Comparison of ENCODE assay signal across 22 cellular contexts in genomic region chr11:46857666-46858065, GRCh38. TPM values are rescaled to one million over a fixed set of nuclear protein-coding genes. Genes with fewer than 3 reads are reported as not detected.
DNase-seq lines count a peak whose midpoint lies in the region; ATAC-seq and TF ChIP-seq lines count a peak whose summit lies in the region.
"Had no signal": no experiment of that assay in that cellular context is flagged by ENCODE, and none has a peak within 500 bp of the region (broad histone marks: within the 10 kb centered on the region; RNA-seq: fewer than 3 reads in every experiment).

No MANE protein-coding gene starts in this region.

- H3K4me1 ChIP-seq in heart left ventricle (peaks cover 0 to 40% (median 0%) of the 10 kb centered on the region in 12 donors), uterus (no peaks in the 10 kb centered on the region)
- H3K4me1 ChIP-seq: BE2C had no signal

- TF ChIP-seq POLR2A in heart left ventricle (IDR thresholded peaks at IDR 0.05) (no peak), uterus (IDR thresholded peaks at IDR 0.05) (no peak)

- intact Hi-C loops in Right ventricle myocardium inferior (cut with DNase I) (no loop called here), cardiac septum (cut with DNase I) (no loop called here), heart left ventricle (cut with DNase I) (no loop called here), uterus (cut with DNase I; ENCODE audit: low total_unique reads) (no loop called here)

- TF ChIP-seq CTCF in heart left ventricle (IDR thresholded peaks at IDR 0.05), result no peak
- no peak for TF ChIP-seq CTCF in uterus (IDR thresholded peaks at IDR 0.05)

- H3K4me1 Mint-ChIP-seq in stimulated activated effector memory CD8-positive, alpha-beta T cell treated with anti-CD3 and anti-CD28 coated beads, Interleukin-12 subunit alpha, Interleukin-12 subunit beta, amount 100 ng/mL, for 72 hours, result no peaks in the 10 kb centered on the region
- no peaks in the 10 kb centered on the region for H3K4me1 Mint-ChIP-seq in activated CD4-positive, alpha-beta T cell treated with anti-CD3 and anti-CD28 coated beads, Interleukin-2, amount 10 ng/mL, durations not matched to agents 7 days and 5 days
- H3K4me1 Mint-ChIP-seq: H9 had no signal

- H3K36me3 Mint-ChIP-seq in stimulated activated effector memory CD8-positive, alpha-beta T cell treated with anti-CD3 and anti-CD28 coated beads, Interleukin-12 subunit alpha, Interleukin-12 subunit beta, amount 100 ng/mL, for 72 hours, result no peaks in the 10 kb centered on the region
- H3K36me3 Mint-ChIP-seq in activated CD4-positive, alpha-beta T cell treated with anti-CD3 and anti-CD28 coated beads, Interleukin-2, amount 10 ng/mL, durations not matched to agents 7 days and 5 days (ENCODE audit: low read depth), result no peaks in the 10 kb centered on the region
- H3K36me3 Mint-ChIP-seq: CD8-positive, alpha-beta T cell had no signal

- H3K27me3 Mint-ChIP-seq in activated CD4-positive, alpha-beta T cell treated with anti-CD3 and anti-CD28 coated beads, Interleukin-2, amount 10 ng/mL, durations not matched to agents 7 days and 5 days, result peaks cover 4% of the 10 kb centered on the region

- 62 to 77% (median 72%) methylated on average over 4 of the region's 4 CpGs for WGBS in heart left ventricle, 4 donors

- POLR2A ChIA-PET in activated CD4-positive, alpha-beta T cell treated with anti-CD3 and anti-CD28 coated beads, Interleukin-2, amount 10 ng/mL, durations not matched to agents 7 days and 5 days (lab: Charles Lee), result no interaction called here

- ATAC-seq in Right ventricle myocardium inferior, result peak; percentile 58
- ATAC-seq in heart left ventricle, result peak in 3 of 4 donors; percentile 37 to 40 (median 37)
- ATAC-seq in stimulated activated effector memory CD8-positive, alpha-beta T cell treated with anti-CD3 and anti-CD28 coated beads, Interleukin-12 subunit alpha, Interleukin-12 subunit beta, amount 100 ng/mL, for 72 hours, result no peak
- no peak for ATAC-seq in esophagus mucosa
- ATAC-seq: CD8-positive, alpha-beta T cell; GM12878; K562 had no signal

- H3K9me3 ChIP-seq in heart left ventricle (no peaks in the 10 kb centered on the region), uterus (no peaks in the 10 kb centered on the region)
- H3K9me3 ChIP-seq: BE2C had no signal

- CTCF ChIA-PET in activated CD4-positive, alpha-beta T cell treated with anti-CD3 and anti-CD28 coated beads, Interleukin-2, amount 10 ng/mL, durations not matched to agents 7 days and 5 days (lab: Charles Lee), result interaction anchor here (1.5 kb wide), 1 partner anchor 19 kb away, joined by 4 read pairs; no protein-coding TSS in a partner anchor

- no peak overlapping the region for H3K4me3 ChIP-seq in heart left ventricle
- no peak overlapping the region for H3K4me3 ChIP-seq in uterus
- H3K4me3 ChIP-seq: GM12878, K562 had no signal

- no peaks in the 10 kb centered on the region for H3K9me3 Mint-ChIP-seq in stimulated activated effector memory CD8-positive, alpha-beta T cell treated with anti-CD3 and anti-CD28 coated beads, Interleukin-12 subunit alpha, Interleukin-12 subunit beta, amount 100 ng/mL, for 72 hours
- H3K9me3 Mint-ChIP-seq in activated CD4-positive, alpha-beta T cell treated with anti-CD3 and anti-CD28 coated beads, Interleukin-2, amount 10 ng/mL, durations not matched to agents 7 days and 5 days, result no peaks in the 10 kb centered on the region
- H3K9me3 Mint-ChIP-seq: CD8-positive, alpha-beta T cell; H9 had no signal

- H3K27me3 ChIP-seq in heart left ventricle (no peaks in the 10 kb centered on the region), uterus (no peaks in the 10 kb centered on the region)
- H3K27me3 ChIP-seq: BE2C had no signal

- H3K27ac Mint-ChIP-seq in stimulated activated effector memory CD8-positive, alpha-beta T cell treated with anti-CD3 and anti-CD28 coated beads, Interleukin-12 subunit alpha, Interleukin-12 subunit beta, amount 100 ng/mL, for 72 hours, result peak overlapping the region; percentile 0
- no peak overlapping the region for H3K27ac Mint-ChIP-seq in activated CD4-positive, alpha-beta T cell treated with anti-CD3 and anti-CD28 coated beads, Interleukin-2, amount 10 ng/mL, durations not matched to agents 7 days and 5 days
- H3K27ac Mint-ChIP-seq: CD8-positive, alpha-beta T cell had no signal

- DNase-seq in Right ventricle myocardium inferior (ENCODE audit: missing footprints) (no peak), cardiac septum (ENCODE audit: low spot score) (no peak), heart left ventricle (no peak), medulla oblongata (ENCODE audit: extremely low spot score) (peak; percentile 11), uterus (no peak)
- no peak for DNase-seq in stimulated activated effector memory CD8-positive, alpha-beta T cell treated with anti-CD3 and anti-CD28 coated beads, Interleukin-12 subunit alpha, Interleukin-12 subunit beta, amount 100 ng/mL, for 72 hours (ENCODE audit: low spot score in 2 of 2)
- DNase-seq in activated CD4-positive, alpha-beta T cell treated with anti-CD3 and anti-CD28 coated beads, Interleukin-2, amount 10 ng/mL, durations not matched to agents 7 days and 5 days, result no peak
- DNase-seq: 8988T; BE2C; CD8-positive, alpha-beta T cell; DMS53; EL; H9; NCI-H187; NCI-H2227 treated with DMSO at 0.1 percent for 48 hours; NCI-H510A treated with DMSO at 0.1 percent for 48 hours; NCI-H774; OCI-M1; SIG-M5 had no signal

- no peak overlapping the region for H3K4me3 Mint-ChIP-seq in stimulated activated effector memory CD8-positive, alpha-beta T cell treated with anti-CD3 and anti-CD28 coated beads, Interleukin-12 subunit alpha, Interleukin-12 subunit beta, amount 100 ng/mL, for 72 hours
- no peak overlapping the region for H3K4me3 Mint-ChIP-seq in activated CD4-positive, alpha-beta T cell treated with anti-CD3 and anti-CD28 coated beads, Interleukin-2, amount 10 ng/mL, durations not matched to agents 7 days and 5 days
- H3K4me3 Mint-ChIP-seq: CD8-positive, alpha-beta T cell; H9 had no signal

- H3K27ac ChIP-seq in heart left ventricle (peak overlapping the region in 1 of 12 donors; percentile 81), uterus (no peak overlapping the region)

- H3K36me3 ChIP-seq in heart left ventricle, result peaks cover 0 to 37% (median 15%) of the 10 kb centered on the region in 9 donors
- H3K36me3 ChIP-seq in uterus, result no peaks in the 10 kb centered on the region
- H3K36me3 ChIP-seq: BE2C had no signal

RNA-seq across cellular contexts. Expression of gene CKAP5, which starts 11.6 kb away (rescaled TPM):
- total RNA-seq in Right ventricle myocardium inferior (70.3 TPM), cardiac septum (84.2 TPM), heart left ventricle (100 to 1,000 TPM in 1 of 9 donors, 10 to 100 TPM in 8; 41.7 to 108 (median 76.0) TPM), uterus (10 to 100 TPM; 19.7 to 88.8 (median 44.2) TPM), esophagus mucosa (48.7 TPM)
- 10 to 100 TPM; 12.3 to 27.4 TPM for polyA plus RNA-seq in heart left ventricle
- 100 to 1,000 TPM; 171 to 189 TPM for total RNA-seq in activated CD4-positive, alpha-beta T cell treated with anti-CD3 and anti-CD28 coated beads, Interleukin-2, amount 10 ng/mL, durations not matched to agents 7 days and 5 days

Comparison
In these comparisons a context has a peak if more than half of its experiments do, and no peak if none do; other contexts are left out.
1. ATAC-seq: peak in Right ventricle myocardium inferior (single experiment) and heart left ventricle (3 of 4); none in stimulated activated effector memory CD8-positive, alpha-beta T cell treated with anti-CD3 and anti-CD28 coated beads, Interleukin-12 subunit alpha, Interleukin-12 subunit beta, amount 100 ng/mL, for 72 hours (single experiment) and esophagus mucosa (single experiment).